2 cellular contexts compared by ENCODE assay signal in genomic region chr17:81915331-81915730, GRCh38.
TF ChIP-seq lines count a peak whose summit lies in the region.

No MANE protein-coding gene starts in this region.

TF ChIP-seq in GM23338, 12 proteins besides CTCF, POLR2A, EP300 and RAD21:
- no peak for TF ChIP-seq JUNB (IDR thresholded peaks at IDR 0.05; ENCODE audit: unreplicated experiment)
- no peak for TF ChIP-seq EZH2 (IDR thresholded peaks at IDR 0.05; ENCODE audit: low read depth, unreplicated experiment)
- TF ChIP-seq CREB1 (CRISPR knock-in tag; IDR thresholded peaks at IDR 0.05; ENCODE audit: low read depth): no peak
- TF ChIP-seq, protein P1, sequence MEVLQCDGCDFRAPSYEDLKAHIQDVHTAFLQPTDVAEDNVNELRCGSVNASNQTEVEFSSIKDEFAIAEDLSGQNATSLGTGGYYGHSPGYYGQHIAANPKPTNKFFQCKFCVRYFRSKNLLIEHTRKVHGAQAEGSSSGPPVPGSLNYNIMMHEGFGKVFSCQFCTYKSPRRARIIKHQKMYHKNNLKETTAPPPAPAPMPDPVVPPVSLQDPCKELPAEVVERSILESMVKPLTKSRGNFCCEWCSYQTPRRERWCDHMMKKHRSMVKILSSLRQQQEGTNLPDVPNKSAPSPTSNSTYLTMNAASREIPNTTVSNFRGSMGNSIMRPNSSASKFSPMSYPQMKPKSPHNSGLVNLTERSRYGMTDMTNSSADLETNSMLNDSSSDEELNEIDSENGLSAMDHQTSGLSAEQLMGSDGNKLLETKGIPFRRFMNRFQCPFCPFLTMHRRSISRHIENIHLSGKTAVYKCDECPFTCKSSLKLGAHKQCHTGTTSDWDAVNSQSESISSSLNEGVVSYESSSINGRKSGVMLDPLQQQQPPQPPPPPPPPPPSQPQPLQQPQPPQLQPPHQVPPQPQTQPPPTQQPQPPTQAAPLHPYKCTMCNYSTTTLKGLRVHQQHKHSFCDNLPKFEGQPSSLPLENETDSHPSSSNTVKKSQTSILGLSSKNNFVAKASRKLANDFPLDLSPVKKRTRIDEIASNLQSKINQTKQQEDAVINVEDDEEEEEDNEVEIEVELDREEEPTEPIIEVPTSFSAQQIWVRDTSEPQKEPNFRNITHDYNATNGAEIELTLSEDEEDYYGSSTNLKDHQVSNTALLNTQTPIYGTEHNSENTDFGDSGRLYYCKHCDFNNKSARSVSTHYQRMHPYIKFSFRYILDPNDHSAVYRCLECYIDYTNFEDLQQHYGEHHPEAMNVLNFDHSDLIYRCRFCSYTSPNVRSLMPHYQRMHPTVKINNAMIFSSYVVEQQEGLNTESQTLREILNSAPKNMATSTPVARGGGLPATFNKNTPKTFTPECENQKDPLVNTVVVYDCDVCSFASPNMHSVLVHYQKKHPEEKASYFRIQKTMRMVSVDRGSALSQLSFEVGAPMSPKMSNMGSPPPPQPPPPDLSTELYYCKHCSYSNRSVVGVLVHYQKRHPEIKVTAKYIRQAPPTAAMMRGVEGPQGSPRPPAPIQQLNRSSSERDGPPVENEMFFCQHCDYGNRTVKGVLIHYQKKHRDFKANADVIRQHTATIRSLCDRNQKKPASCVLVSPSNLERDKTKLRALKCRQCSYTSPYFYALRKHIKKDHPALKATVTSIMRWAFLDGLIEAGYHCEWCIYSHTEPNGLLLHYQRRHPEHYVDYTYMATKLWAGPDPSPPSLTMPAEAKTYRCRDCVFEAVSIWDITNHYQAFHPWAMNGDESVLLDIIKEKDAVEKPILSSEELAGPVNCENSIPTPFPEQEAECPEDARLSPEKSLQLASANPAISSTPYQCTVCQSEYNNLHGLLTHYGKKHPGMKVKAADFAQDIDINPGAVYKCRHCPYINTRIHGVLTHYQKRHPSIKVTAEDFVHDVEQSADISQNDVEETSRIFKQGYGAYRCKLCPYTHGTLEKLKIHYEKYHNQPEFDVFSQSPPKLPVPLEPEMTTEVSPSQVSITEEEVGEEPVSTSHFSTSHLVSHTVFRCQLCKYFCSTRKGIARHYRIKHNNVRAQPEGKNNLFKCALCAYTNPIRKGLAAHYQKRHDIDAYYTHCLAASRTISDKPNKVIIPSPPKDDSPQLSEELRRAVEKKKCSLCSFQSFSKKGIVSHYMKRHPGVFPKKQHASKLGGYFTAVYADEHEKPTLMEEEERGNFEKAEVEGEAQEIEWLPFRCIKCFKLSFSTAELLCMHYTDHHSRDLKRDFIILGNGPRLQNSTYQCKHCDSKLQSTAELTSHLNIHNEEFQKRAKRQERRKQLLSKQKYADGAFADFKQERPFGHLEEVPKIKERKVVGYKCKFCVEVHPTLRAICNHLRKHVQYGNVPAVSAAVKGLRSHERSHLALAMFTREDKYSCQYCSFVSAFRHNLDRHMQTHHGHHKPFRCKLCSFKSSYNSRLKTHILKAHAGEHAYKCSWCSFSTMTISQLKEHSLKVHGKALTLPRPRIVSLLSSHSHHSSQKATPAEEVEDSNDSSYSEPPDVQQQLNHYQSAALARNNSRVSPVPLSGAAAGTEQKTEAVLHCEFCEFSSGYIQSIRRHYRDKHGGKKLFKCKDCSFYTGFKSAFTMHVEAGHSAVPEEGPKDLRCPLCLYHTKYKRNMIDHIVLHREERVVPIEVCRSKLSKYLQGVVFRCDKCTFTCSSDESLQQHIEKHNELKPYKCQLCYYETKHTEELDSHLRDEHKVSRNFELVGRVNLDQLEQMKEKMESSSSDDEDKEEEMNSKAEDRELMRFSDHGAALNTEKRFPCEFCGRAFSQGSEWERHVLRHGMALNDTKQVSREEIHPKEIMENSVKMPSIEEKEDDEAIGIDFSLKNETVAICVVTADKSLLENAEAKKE (CRISPR knock-in tag; IDR thresholded peaks at IDR 0.05): no peak

TF ChIP-seq in K562, 482 proteins besides CTCF, POLR2A, EP300 and RAD21:
- TF ChIP-seq PTTG1 (tag; IDR thresholded peaks at IDR 0.05; ENCODE audit: low read depth) (no peak), RBFOX2 (IDR thresholded peaks at IDR 0.05; ENCODE audit: low read depth, low read length) (0 out of 2 replicates have a peak, but pooled peaks have one; percentile 12)
